1 cellular context compared by ENCODE assay signal in the genomic region with DNA sequence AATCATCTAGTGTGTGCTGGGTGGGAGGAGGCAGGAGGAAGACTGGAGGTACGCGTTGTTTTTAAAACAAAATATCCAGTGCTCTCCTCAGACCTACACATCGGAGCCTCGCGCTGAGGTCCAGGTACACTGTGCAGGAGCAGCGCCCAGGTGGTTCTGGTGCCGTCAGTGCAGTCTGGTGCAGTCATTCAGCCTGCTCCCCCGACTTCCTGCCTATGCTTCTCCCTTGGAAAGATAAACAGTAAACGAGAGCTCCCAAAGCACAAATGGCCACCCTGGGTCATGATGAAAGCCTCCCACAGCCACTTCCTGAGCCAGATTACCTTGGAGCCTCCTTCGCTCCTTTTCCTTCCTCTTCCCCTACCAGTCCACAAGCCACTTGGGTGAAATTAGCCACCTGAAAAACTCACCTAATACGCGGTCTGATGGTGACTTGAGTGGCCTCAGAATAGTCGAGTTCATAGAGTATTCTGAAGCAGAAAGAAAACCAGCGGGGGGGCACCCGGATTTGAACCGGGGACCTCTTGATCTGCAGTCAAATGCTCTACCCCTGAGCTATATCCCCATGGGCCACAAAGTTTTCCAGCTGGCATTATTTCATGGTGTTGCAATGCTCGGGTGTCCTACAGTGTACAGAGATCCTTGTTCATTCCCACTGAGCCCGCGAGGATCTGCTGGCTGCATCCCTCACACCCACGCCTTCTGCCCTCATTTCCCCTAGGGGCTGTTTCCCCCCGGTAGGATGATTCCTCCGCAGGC.
TF ChIP-seq lines count a peak whose summit lies in the region.

No MANE protein-coding gene starts in this region.

TF ChIP-seq in HepG2, 621 proteins besides CTCF, POLR2A, EP300 and RAD21 (continued from another document and continues in another):
- TF ChIP-seq, protein P1, sequence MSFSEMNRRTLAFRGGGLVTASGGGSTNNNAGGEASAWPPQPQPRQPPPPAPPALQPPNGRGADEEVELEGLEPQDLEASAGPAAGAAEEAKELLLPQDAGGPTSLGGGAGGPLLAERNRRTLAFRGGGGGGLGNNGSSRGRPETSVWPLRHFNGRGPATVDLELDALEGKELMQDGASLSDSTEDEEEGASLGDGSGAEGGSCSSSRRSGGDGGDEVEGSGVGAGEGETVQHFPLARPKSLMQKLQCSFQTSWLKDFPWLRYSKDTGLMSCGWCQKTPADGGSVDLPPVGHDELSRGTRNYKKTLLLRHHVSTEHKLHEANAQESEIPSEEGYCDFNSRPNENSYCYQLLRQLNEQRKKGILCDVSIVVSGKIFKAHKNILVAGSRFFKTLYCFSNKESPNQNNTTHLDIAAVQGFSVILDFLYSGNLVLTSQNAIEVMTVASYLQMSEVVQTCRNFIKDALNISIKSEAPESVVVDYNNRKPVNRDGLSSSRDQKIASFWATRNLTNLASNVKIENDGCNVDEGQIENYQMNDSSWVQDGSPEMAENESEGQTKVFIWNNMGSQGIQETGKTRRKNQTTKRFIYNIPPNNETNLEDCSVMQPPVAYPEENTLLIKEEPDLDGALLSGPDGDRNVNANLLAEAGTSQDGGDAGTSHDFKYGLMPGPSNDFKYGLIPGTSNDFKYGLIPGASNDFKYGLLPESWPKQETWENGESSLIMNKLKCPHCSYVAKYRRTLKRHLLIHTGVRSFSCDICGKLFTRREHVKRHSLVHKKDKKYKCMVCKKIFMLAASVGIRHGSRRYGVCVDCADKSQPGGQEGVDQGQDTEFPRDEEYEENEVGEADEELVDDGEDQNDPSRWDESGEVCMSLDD (CRISPR knock-in tag; IDR thresholded peaks at IDR 0.05; ENCODE audit: borderline replicate concordance): peak; percentile 68; the same call in 1 of the 2 replicates
- TF ChIP-seq ZNF839 (CRISPR knock-in tag; IDR thresholded peaks at IDR 0.05; ENCODE audit: borderline replicate concordance) (no peak), RNF2 (conservative IDR thresholded peaks at IDR 0.05; ENCODE audit: low read depth) (no peak), SNAPC2 (CRISPR knock-in tag; IDR thresholded peaks at IDR 0.05) (no peak), RFX1 (IDR thresholded peaks at IDR 0.05) (no peak), ZNF567 (CRISPR knock-in tag; IDR thresholded peaks at IDR 0.05; ENCODE audit: borderline replicate concordance) (no peak), ZNF546 (CRISPR knock-in tag; conservative IDR thresholded peaks at IDR 0.05) (no peak), SAP130 (CRISPR knock-in tag; IDR thresholded peaks at IDR 0.05; ENCODE audit: low read depth) (peak; percentile 52), RFX5 (IDR thresholded peaks at IDR 0.05; ENCODE audit: low read depth, low read length) (no peak), ZNF572 (CRISPR knock-in tag; IDR thresholded peaks at IDR 0.05) (0 out of 2 replicates have a peak, but pooled peaks have one; percentile 68), ZNF430 (CRISPR knock-in tag; IDR thresholded peaks at IDR 0.05) (0 out of 2 replicates have a peak, but pooled peaks have one; percentile 35), AHR (CRISPR knock-in tag; IDR thresholded peaks at IDR 0.05) (no peak), ZNF550 (CRISPR knock-in tag; IDR thresholded peaks at IDR 0.05; ENCODE audit: borderline replicate concordance) (no peak), ZBTB3 (CRISPR knock-in tag; IDR thresholded peaks at IDR 0.05; ENCODE audit: borderline replicate concordance, low read depth) (no peak), KAT2B (IDR thresholded peaks at IDR 0.05; ENCODE audit: borderline replicate concordance, low read depth, low read length) (no peak), GATAD2A (CRISPR knock-in tag; IDR thresholded peaks at IDR 0.05) (peak; percentile 95), ZNF768 (CRISPR knock-in tag; IDR thresholded peaks at IDR 0.05) (no peak), ZBTB38 (CRISPR knock-in tag; IDR thresholded peaks at IDR 0.05) (no peak), BHLHE40 (IDR thresholded peaks at IDR 0.05; ENCODE audit: low read length) (no peak), FOXJ3 (CRISPR knock-in tag; IDR thresholded peaks at IDR 0.05; ENCODE audit: borderline replicate concordance) (peak; percentile 47; the same call in 1 of the 2 replicates), ZNF230 (CRISPR knock-in tag; IDR thresholded peaks at IDR 0.05) (peak; percentile 33; the same call in 1 of the 2 replicates), NAIF1 (CRISPR knock-in tag; IDR thresholded peaks at IDR 0.05; ENCODE audit: borderline replicate concordance) (no peak), NRL (CRISPR knock-in tag; IDR thresholded peaks at IDR 0.05; ENCODE audit: borderline replicate concordance) (no peak), ZNF564 (CRISPR knock-in tag; IDR thresholded peaks at IDR 0.05) (no peak), ZNF451 (CRISPR knock-in tag; IDR thresholded peaks at IDR 0.05) (no peak), HHEX (CRISPR knock-in tag; IDR thresholded peaks at IDR 0.05) (no peak), SMAD1 (CRISPR knock-in tag; IDR thresholded peaks at IDR 0.05; ENCODE audit: borderline replicate concordance, low read depth) (no peak), RXRA (CRISPR knock-in tag; IDR thresholded peaks at IDR 0.05) (no peak; the same call in 1 of the 2 replicates), HNF4A (CRISPR knock-in tag; IDR thresholded peaks at IDR 0.05) (0 out of 2 replicates have a peak, but pooled peaks have one; percentile 14), ZFP36 (IDR thresholded peaks at IDR 0.05; ENCODE audit: borderline replicate concordance, low read depth, low read length, partially characterized antibody) (no peak), SOX5 (CRISPR knock-in tag; IDR thresholded peaks at IDR 0.05; ENCODE audit: borderline replicate concordance) (peak; percentile 35; the same call in 1 of the 2 replicates), ZNF569 (CRISPR knock-in tag; IDR thresholded peaks at IDR 0.05; ENCODE audit: borderline replicate concordance) (no peak), YY1 (IDR thresholded peaks at IDR 0.05; ENCODE audit: insufficient read depth, insufficient replicate concordance, low read depth, low read length) (no peak), ZFYVE20 (CRISPR knock-in tag; IDR thresholded peaks at IDR 0.05; ENCODE audit: borderline replicate concordance, low read depth) (no peak)
- TF ChIP-seq, protein P2, sequence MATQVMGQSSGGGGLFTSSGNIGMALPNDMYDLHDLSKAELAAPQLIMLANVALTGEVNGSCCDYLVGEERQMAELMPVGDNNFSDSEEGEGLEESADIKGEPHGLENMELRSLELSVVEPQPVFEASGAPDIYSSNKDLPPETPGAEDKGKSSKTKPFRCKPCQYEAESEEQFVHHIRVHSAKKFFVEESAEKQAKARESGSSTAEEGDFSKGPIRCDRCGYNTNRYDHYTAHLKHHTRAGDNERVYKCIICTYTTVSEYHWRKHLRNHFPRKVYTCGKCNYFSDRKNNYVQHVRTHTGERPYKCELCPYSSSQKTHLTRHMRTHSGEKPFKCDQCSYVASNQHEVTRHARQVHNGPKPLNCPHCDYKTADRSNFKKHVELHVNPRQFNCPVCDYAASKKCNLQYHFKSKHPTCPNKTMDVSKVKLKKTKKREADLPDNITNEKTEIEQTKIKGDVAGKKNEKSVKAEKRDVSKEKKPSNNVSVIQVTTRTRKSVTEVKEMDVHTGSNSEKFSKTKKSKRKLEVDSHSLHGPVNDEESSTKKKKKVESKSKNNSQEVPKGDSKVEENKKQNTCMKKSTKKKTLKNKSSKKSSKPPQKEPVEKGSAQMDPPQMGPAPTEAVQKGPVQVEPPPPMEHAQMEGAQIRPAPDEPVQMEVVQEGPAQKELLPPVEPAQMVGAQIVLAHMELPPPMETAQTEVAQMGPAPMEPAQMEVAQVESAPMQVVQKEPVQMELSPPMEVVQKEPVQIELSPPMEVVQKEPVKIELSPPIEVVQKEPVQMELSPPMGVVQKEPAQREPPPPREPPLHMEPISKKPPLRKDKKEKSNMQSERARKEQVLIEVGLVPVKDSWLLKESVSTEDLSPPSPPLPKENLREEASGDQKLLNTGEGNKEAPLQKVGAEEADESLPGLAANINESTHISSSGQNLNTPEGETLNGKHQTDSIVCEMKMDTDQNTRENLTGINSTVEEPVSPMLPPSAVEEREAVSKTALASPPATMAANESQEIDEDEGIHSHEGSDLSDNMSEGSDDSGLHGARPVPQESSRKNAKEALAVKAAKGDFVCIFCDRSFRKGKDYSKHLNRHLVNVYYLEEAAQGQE (IDR thresholded peaks at IDR 0.05; ENCODE audit: borderline replicate concordance in 1 of 2, low read depth in 1 of 2, low read length in 2 of 2): no peak
- TF ChIP-seq, protein P3, sequence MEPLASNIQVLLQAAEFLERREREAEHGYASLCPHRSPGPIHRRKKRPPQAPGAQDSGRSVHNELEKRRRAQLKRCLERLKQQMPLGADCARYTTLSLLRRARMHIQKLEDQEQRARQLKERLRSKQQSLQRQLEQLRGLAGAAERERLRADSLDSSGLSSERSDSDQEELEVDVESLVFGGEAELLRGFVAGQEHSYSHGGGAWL (CRISPR knock-in tag; IDR thresholded peaks at IDR 0.05): no peak
- TF ChIP-seq, protein P4, sequence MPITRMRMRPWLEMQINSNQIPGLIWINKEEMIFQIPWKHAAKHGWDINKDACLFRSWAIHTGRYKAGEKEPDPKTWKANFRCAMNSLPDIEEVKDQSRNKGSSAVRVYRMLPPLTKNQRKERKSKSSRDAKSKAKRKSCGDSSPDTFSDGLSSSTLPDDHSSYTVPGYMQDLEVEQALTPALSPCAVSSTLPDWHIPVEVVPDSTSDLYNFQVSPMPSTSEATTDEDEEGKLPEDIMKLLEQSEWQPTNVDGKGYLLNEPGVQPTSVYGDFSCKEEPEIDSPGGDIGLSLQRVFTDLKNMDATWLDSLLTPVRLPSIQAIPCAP (CRISPR knock-in tag; IDR thresholded peaks at IDR 0.05; ENCODE audit: low read depth): no peak
- TF ChIP-seq, protein P5, sequence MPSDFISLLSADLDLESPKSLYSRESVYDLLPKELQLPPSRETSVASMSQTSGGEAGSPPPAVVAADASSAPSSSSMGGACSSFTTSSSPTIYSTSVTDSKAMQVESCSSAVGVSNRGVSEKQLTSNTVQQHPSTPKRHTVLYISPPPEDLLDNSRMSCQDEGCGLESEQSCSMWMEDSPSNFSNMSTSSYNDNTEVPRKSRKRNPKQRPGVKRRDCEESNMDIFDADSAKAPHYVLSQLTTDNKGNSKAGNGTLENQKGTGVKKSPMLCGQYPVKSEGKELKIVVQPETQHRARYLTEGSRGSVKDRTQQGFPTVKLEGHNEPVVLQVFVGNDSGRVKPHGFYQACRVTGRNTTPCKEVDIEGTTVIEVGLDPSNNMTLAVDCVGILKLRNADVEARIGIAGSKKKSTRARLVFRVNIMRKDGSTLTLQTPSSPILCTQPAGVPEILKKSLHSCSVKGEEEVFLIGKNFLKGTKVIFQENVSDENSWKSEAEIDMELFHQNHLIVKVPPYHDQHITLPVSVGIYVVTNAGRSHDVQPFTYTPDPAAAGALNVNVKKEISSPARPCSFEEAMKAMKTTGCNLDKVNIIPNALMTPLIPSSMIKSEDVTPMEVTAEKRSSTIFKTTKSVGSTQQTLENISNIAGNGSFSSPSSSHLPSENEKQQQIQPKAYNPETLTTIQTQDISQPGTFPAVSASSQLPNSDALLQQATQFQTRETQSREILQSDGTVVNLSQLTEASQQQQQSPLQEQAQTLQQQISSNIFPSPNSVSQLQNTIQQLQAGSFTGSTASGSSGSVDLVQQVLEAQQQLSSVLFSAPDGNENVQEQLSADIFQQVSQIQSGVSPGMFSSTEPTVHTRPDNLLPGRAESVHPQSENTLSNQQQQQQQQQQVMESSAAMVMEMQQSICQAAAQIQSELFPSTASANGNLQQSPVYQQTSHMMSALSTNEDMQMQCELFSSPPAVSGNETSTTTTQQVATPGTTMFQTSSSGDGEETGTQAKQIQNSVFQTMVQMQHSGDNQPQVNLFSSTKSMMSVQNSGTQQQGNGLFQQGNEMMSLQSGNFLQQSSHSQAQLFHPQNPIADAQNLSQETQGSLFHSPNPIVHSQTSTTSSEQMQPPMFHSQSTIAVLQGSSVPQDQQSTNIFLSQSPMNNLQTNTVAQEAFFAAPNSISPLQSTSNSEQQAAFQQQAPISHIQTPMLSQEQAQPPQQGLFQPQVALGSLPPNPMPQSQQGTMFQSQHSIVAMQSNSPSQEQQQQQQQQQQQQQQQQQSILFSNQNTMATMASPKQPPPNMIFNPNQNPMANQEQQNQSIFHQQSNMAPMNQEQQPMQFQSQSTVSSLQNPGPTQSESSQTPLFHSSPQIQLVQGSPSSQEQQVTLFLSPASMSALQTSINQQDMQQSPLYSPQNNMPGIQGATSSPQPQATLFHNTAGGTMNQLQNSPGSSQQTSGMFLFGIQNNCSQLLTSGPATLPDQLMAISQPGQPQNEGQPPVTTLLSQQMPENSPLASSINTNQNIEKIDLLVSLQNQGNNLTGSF (CRISPR knock-in tag; IDR thresholded peaks at IDR 0.05): no peak
- TF ChIP-seq, protein P6, sequence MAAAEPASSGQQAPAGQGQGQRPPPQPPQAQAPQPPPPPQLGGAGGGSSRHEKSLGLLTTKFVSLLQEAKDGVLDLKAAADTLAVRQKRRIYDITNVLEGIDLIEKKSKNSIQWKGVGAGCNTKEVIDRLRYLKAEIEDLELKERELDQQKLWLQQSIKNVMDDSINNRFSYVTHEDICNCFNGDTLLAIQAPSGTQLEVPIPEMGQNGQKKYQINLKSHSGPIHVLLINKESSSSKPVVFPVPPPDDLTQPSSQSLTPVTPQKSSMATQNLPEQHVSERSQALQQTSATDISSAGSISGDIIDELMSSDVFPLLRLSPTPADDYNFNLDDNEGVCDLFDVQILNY (CRISPR knock-in tag; conservative IDR thresholded peaks at IDR 0.05): no peak
- TF ChIP-seq, protein P7, sequence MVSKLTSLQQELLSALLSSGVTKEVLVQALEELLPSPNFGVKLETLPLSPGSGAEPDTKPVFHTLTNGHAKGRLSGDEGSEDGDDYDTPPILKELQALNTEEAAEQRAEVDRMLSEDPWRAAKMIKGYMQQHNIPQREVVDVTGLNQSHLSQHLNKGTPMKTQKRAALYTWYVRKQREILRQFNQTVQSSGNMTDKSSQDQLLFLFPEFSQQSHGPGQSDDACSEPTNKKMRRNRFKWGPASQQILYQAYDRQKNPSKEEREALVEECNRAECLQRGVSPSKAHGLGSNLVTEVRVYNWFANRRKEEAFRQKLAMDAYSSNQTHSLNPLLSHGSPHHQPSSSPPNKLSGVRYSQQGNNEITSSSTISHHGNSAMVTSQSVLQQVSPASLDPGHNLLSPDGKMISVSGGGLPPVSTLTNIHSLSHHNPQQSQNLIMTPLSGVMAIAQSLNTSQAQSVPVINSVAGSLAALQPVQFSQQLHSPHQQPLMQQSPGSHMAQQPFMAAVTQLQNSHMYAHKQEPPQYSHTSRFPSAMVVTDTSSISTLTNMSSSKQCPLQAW (CRISPR knock-in tag; IDR thresholded peaks at IDR 0.05): peak; percentile 53; the same call in 1 of the 2 replicates
- TF ChIP-seq, protein P8, sequence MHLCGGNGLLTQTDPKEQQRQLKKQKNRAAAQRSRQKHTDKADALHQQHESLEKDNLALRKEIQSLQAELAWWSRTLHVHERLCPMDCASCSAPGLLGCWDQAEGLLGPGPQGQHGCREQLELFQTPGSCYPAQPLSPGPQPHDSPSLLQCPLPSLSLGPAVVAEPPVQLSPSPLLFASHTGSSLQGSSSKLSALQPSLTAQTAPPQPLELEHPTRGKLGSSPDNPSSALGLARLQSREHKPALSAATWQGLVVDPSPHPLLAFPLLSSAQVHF (CRISPR knock-in tag; IDR thresholded peaks at IDR 0.05): no peak
- TF ChIP-seq, protein P9, sequence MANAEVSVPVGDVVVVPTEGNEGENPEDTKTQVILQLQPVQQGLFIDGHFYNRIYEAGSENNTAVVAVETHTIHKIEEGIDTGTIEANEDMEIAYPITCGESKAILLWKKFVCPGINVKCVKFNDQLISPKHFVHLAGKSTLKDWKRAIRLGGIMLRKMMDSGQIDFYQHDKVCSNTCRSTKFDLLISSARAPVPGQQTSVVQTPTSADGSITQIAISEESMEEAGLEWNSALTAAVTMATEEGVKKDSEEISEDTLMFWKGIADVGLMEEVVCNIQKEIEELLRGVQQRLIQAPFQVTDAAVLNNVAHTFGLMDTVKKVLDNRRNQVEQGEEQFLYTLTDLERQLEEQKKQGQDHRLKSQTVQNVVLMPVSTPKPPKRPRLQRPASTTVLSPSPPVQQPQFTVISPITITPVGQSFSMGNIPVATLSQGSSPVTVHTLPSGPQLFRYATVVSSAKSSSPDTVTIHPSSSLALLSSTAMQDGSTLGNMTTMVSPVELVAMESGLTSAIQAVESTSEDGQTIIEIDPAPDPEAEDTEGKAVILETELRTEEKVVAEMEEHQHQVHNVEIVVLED (CRISPR knock-in tag; IDR thresholded peaks at IDR 0.05; ENCODE audit: borderline replicate concordance): 0 out of 2 replicates have a peak, but pooled peaks have one; percentile 24
